In genomic region chr14:63562414-63562813, GRCh38 we compare ENCODE assay signal across 18 cellular contexts. TPM values are rescaled to one million over a fixed set of nuclear protein-coding genes. Genes with fewer than 3 reads are reported as not detected.
DNase-seq lines count a peak whose midpoint lies in the region; ATAC-seq and TF ChIP-seq lines count a peak whose summit lies in the region.
"Had no signal": no experiment of that assay in that cellular context is flagged by ENCODE, and none has a peak within 500 bp of the region (broad histone marks: within the 10 kb centered on the region; RNA-seq: fewer than 3 reads in every experiment).

No MANE protein-coding gene starts in this region.

- H3K36me3 ChIP-seq in PC-3 (ENCODE audit: low read depth, low read length): no peaks in the 10 kb centered on the region
- H3K36me3 ChIP-seq in upper lobe of right lung: no peaks in the 10 kb centered on the region
- H3K36me3 ChIP-seq in vagina: no peaks in the 10 kb centered on the region
- H3K36me3 ChIP-seq: MG63 had no signal

- no peaks in the 10 kb centered on the region for H3K9me2 ChIP-seq in PC-3 (replicated peaks; ENCODE audit: low read length)

- peaks cover 20% of the 10 kb centered on the region for H3K4me1 ChIP-seq in PC-3 (ENCODE audit: insufficient read depth, low read length)
- H3K4me1 ChIP-seq in upper lobe of right lung: no peaks in the 10 kb centered on the region
- no peaks in the 10 kb centered on the region for H3K4me1 ChIP-seq in vagina

- no peak for TF ChIP-seq CTCF in PC-3 (conservative IDR thresholded peaks at IDR 0.05; ENCODE audit: low read depth, low read length)
- TF ChIP-seq CTCF in choroid plexus epithelial cell (conservative IDR thresholded peaks at IDR 0.05; ENCODE audit: low read depth, low read length): no peak
- TF ChIP-seq CTCF in upper lobe of right lung (IDR thresholded peaks at IDR 0.05): no peak
- no peak for TF ChIP-seq CTCF in vagina (IDR thresholded peaks at IDR 0.05)

- intact Hi-C loops in PC-3 (cut with micrococcal nuclease) (no loop called here), upper lobe of right lung (cut with DNase I) (no loop called here), vagina (cut with DNase I) (no loop called here)

- no peaks in the 10 kb centered on the region for H3F3A ChIP-seq in PC-3 (ENCODE audit: low read length, unreplicated experiment)

- H4K20me1 ChIP-seq in PC-3 (ENCODE audit: low read length): no peaks in the 10 kb centered on the region

- H3K9ac ChIP-seq in PC-3 (ENCODE audit: low read length): no peak overlapping the region
- H3K9ac ChIP-seq: KMS-11 had no signal

- H3K4me3 ChIP-seq in PC-3 (ENCODE audit: low read length) (no peak overlapping the region), choroid plexus epithelial cell (ENCODE audit: low read depth, low read length) (no peak overlapping the region), upper lobe of right lung (no peak overlapping the region), vagina (no peak overlapping the region)
- H3K4me3 ChIP-seq: MG63 had no signal

- no TSS peak for BruUV-seq in PC-3 (replicated peaks; lab: Mats Ljungman, UMichigan)

- H3K27me3 ChIP-seq in PC-3 (ENCODE audit: low read length) (no peaks in the 10 kb centered on the region), upper lobe of right lung (no peaks in the 10 kb centered on the region), vagina (no peaks in the 10 kb centered on the region)
- H3K27me3 ChIP-seq: MG63 had no signal

- DNase-seq in LHCN-M2 (ENCODE audit: low read depth) (peak; percentile 12), PC-3 (peak; percentile 64), choroid plexus epithelial cell (ENCODE audit: low read depth) (peak; percentile 24), upper lobe of right lung (no peak), vagina (ENCODE audit: extremely low spot score in 2 of 2) (no peak)
- DNase-seq in activated T-cell treated with anti-CD3 and anti-CD28 coated beads, Interleukin-2, amount 50 U/mL, for 48 hours: no peak
- DNase-seq: ACHN, DND-41, H7, MG63, NCI-H1105 treated with DMSO at 0.1 percent for 48 hours, NCI-H1694, NCI-H2227 treated with DMSO at 0.1 percent for 48 hours, NCI-H524 treated with DMSO at 0.1 percent for 48 hours had no signal

- POLR2A ChIA-PET in PC-3 (lab: Charles Lee; ENCODE audit: unreplicated experiment): interaction anchor here (0.5 kb wide), 1 partner anchor 80 kb away, joined by 3 read pairs; no protein-coding TSS in a partner anchor

- CTCF ChIA-PET in PC-3 (lab: Charles Lee): no interaction called here

- no peak overlapping the region for H3K27ac ChIP-seq in PC-3 (ENCODE audit: low read length)
- H3K27ac ChIP-seq in upper lobe of right lung: no peak overlapping the region
- no peak overlapping the region for H3K27ac ChIP-seq in vagina
- H3K27ac ChIP-seq: C4-2B, KMS-11 had no signal

- no peak overlapping the region for H3K4me2 ChIP-seq in PC-3 (ENCODE audit: low read length)
- H3K4me2 ChIP-seq: KMS-11 had no signal

- H2AFZ ChIP-seq in PC-3 (ENCODE audit: low read length): no peak overlapping the region

- H3K9me3 ChIP-seq in PC-3 (ENCODE audit: low read length) (no peaks in the 10 kb centered on the region), upper lobe of right lung (no peaks in the 10 kb centered on the region), vagina (no peaks in the 10 kb centered on the region)
- H3K9me3 ChIP-seq: MG63 had no signal

- TF ChIP-seq POLR2A in vagina (IDR thresholded peaks at IDR 0.05): no peak

- H3K79me2 ChIP-seq in PC-3 (ENCODE audit: low read length): no peaks in the 10 kb centered on the region

- ATAC-seq in PC-3 (no peak), upper lobe of right lung (peak; percentile 57), HG03457 (IDR thresholded peaks at IDR 0.05; ENCODE audit: unreplicated experiment) (no peak)
- ATAC-seq: Panc1 had no signal

RNA-seq across cellular contexts. Expression of gene PPP2R5E, which starts 19.2 kb away (rescaled TPM):
- total RNA-seq in LHCN-M2 (2014; rRNA removed) (15.4 and 19.7 TPM in 2 replicates), PC-3 (2014; rRNA removed) (17.2 and 26.4 TPM in 2 replicates), upper lobe of right lung (46.0 TPM), vagina (22.6 TPM)
- polyA plus RNA-seq in LHCN-M2 (2012): 13.3 TPM

Comparison
In these comparisons a context has a peak if more than half of its experiments do, and no peak if none do; other contexts are left out.
1. DNase-seq: peak in LHCN-M2 (single experiment), PC-3 (single experiment) and choroid plexus epithelial cell (single experiment); none in upper lobe of right lung (single experiment), vagina (0 of 2) and activated T-cell treated with anti-CD3 and anti-CD28 coated beads, Interleukin-2, amount 50 U/mL, for 48 hours (0 of 2).